ENCODE assay signal across 14 cellular contexts in the genomic region with DNA sequence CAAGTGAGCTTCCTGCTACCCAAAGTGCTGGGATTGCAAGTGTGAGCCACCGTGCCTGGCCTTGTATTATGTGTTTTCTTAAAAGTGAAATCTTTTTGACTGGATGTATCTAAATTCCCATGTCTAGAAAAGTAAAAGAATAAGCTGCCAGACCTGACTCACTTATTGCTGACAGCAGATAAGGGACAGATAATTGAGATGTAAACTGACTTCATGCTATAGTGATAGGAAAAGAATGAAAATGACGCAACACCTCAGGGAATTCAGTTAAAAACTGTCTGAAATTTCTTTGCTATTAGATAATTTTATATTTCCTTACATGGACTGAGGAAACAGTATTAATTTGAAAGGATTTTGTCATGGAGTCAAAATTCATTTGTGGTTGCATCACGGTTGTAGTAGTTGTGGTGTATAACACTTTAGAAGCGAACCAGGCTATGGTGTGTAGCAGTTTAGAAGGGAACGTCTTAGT. TPM values are rescaled to one million over a fixed set of nuclear protein-coding genes. Genes with fewer than 3 reads are reported as not detected.
A peak's percentile ranks its signal among the peaks of the same experiment; 100 is the strongest.
DNase-seq lines count a peak whose midpoint lies in the region; TF ChIP-seq lines count a peak whose summit lies in the region.
"Had no signal": no experiment of that assay in that cellular context is flagged by ENCODE, and none has a peak within 500 bp of the region (broad histone marks: within the 10 kb centered on the region; RNA-seq: fewer than 3 reads in every experiment).

No MANE protein-coding gene starts in this region.

- peaks cover 13% of the 10 kb centered on the region for H3K4me1 ChIP-seq in adipocyte (ENCODE audit: control insufficient read depth, insufficient read depth, low read length)
- no peaks in the 10 kb centered on the region for H3K4me1 ChIP-seq in smooth muscle cell (ENCODE audit: low read depth)
- H3K4me1 ChIP-seq in Peyer's patch: no peaks in the 10 kb centered on the region
- no peaks in the 10 kb centered on the region for H3K4me1 ChIP-seq in SJCRH30

- H3K9me3 ChIP-seq in adipocyte (ENCODE audit: control insufficient read depth, low read length) (no peaks in the 10 kb centered on the region), smooth muscle cell (replicated peaks; ENCODE audit: low read depth) (no peaks in the 10 kb centered on the region), Peyer's patch (no peaks in the 10 kb centered on the region), SJCRH30 (replicated peaks) (no peaks in the 10 kb centered on the region)

- H3K4me2 ChIP-seq in smooth muscle cell: no peak overlapping the region
- H3K4me2 ChIP-seq: PC-9 had no signal

- H3K36me3 ChIP-seq in adipocyte (ENCODE audit: control insufficient read depth, insufficient read depth, low read length, severe bottlenecking): peaks cover 32% of the 10 kb centered on the region
- no peaks in the 10 kb centered on the region for H3K36me3 ChIP-seq in smooth muscle cell (ENCODE audit: low read depth)
- H3K36me3 ChIP-seq in Peyer's patch: peaks cover 0 to 50% (median 0%) of the 10 kb centered on the region in 3 donors
- peaks cover 19% of the 10 kb centered on the region for H3K36me3 ChIP-seq in SJCRH30

- no peaks in the 10 kb centered on the region for H3K27me3 ChIP-seq in adipocyte (replicated peaks; ENCODE audit: control insufficient read depth, insufficient read depth, low read length)
- H3K27me3 ChIP-seq in smooth muscle cell (ENCODE audit: low read depth): no peaks in the 10 kb centered on the region
- H3K27me3 ChIP-seq in Peyer's patch: no peaks in the 10 kb centered on the region
- no peaks in the 10 kb centered on the region for H3K27me3 ChIP-seq in SJCRH30

- no peak for TF ChIP-seq CTCF in fibroblast of pulmonary artery (IDR thresholded peaks at IDR 0.05; ENCODE audit: low read length, missing control alignments)
- TF ChIP-seq CTCF in smooth muscle cell (IDR thresholded peaks at IDR 0.05; ENCODE audit: borderline replicate concordance, insufficient read depth, poor library complexity, severe bottlenecking): no peak
- TF ChIP-seq CTCF in Peyer's patch (IDR thresholded peaks at IDR 0.05): no peak

- no peak overlapping the region for H2AFZ ChIP-seq in smooth muscle cell (ENCODE audit: low read depth)
- H2AFZ ChIP-seq: PC-9 had no signal

- 84% methylated on average over 5 of the region's 5 CpGs for WGBS in smooth muscle cell (ENCODE audit: low lambda C conversion rate)

- DNase-seq in GM04504 (ENCODE audit: low read depth): peak; percentile 30
- peak; percentile 83 for DNase-seq in adipocyte (ENCODE audit: low read depth)
- DNase-seq in fibroblast of pulmonary artery (ENCODE audit: low read depth): peak; percentile 95
- DNase-seq in smooth muscle cell (lab: John Stamatoyannopoulos, UW; ENCODE audit: unreplicated experiment): no peak
- DNase-seq in nucleus accumbens (lab: John Stamatoyannopoulos, UW): no peak
- no peak for DNase-seq in Peyer's patch
- no peak for DNase-seq in SJCRH30
- DNase-seq in hippocampal formation (lab: John Stamatoyannopoulos, UW): no peak
- DNase-seq: activated CD4-positive, alpha-beta T cell treated with anti-CD3 and anti-CD28 coated beads for 36 hours; endodermal cell; hypothalamus; NCI-H1417; NCI-H510A treated with DMSO at 0.1 percent for 48 hours; PC-9 had no signal

- H3K79me2 ChIP-seq in smooth muscle cell (ENCODE audit: low read depth): no peaks in the 10 kb centered on the region

- no peaks in the 10 kb centered on the region for H3F3A ChIP-seq in smooth muscle cell (ENCODE audit: low read depth)

- TF ChIP-seq POLR2A in Peyer's patch (IDR thresholded peaks at IDR 0.05): no peak

- H3K27ac ChIP-seq in smooth muscle cell (ENCODE audit: low read depth) (peak overlapping the region; percentile 19), Peyer's patch (no peak overlapping the region), SJCRH30 (no peak overlapping the region)
- H3K27ac ChIP-seq: PC-9 had no signal

- no peaks in the 10 kb centered on the region for H4K20me1 ChIP-seq in smooth muscle cell (ENCODE audit: low read depth)

- H3K4me3 ChIP-seq in adipocyte (ENCODE audit: low read length) (no peak overlapping the region), fibroblast of pulmonary artery (replicated peaks; ENCODE audit: low read depth, low read length) (no peak overlapping the region), smooth muscle cell (no peak overlapping the region), Peyer's patch (no peak overlapping the region), SJCRH30 (no peak overlapping the region)
- H3K4me3 ChIP-seq: PC-9 had no signal

- H3K9ac ChIP-seq in adipocyte (ENCODE audit: low read length) (no peak overlapping the region), smooth muscle cell (ENCODE audit: low read depth) (no peak overlapping the region)

RNA-seq across cellular contexts. Expression of a gene that starts 19.4 kb away (rescaled TPM):
- total RNA-seq in smooth muscle cell: 12.1 and 13.3 TPM in 2 replicates
- polyA plus RNA-seq in smooth muscle cell: 9.2 and 11.6 TPM in 2 replicates
- 10 to 100 TPM in 3 of 4 donors, 1 to 10 TPM in 1; 9.5 to 28.6 (median 12.4) TPM for total RNA-seq in Peyer's patch
- total RNA-seq in SJCRH30 (2014; rRNA removed; shearing (Covaris generic)): 25.2 and 35.3 TPM in 2 replicates

Comparison
In these comparisons a context has a peak if more than half of its experiments do, and no peak if none do; other contexts are left out.
1. DNase-seq: peak in GM04504 (single experiment), adipocyte (single experiment) and fibroblast of pulmonary artery (single experiment); none in smooth muscle cell (single experiment), nucleus accumbens (0 of 56), Peyer's patch (0 of 3), SJCRH30 (0 of 2) and hippocampal formation (0 of 2).